In genomic region chr4:7547368-7548040, GRCh38 we compare ENCODE assay signal across 15 cellular contexts.
A peak's percentile ranks its signal among the peaks of the same experiment; 100 is the strongest.
DNase-seq lines count a peak whose midpoint lies in the region; ATAC-seq and TF ChIP-seq lines count a peak whose summit lies in the region.
"Had no signal": no experiment of that assay in that cellular context is flagged by ENCODE, and none has a peak within 500 bp of the region (broad histone marks: within the 10 kb centered on the region; RNA-seq: fewer than 3 reads in every experiment).

No MANE protein-coding gene starts in this region.

- H3K27me3 ChIP-seq in testis = no peaks in the 10 kb centered on the region
- H3K27me3 ChIP-seq: sigmoid colon had no signal

- ATAC-seq in HG03280 (IDR thresholded peaks at IDR 0.05; ENCODE audit: unreplicated experiment) = no peak
- ATAC-seq: activated naive CD8-positive, alpha-beta T cell treated with anti-CD3 and anti-CD28 coated beads, Interleukin-2, amount 50 U/mL, for 24 hours; stimulated activated naive CD8-positive, alpha-beta T cell treated with anti-CD3 and anti-CD28 coated beads, Interleukin-15, amount 100 ng/mL, for 72 hours had no signal

- no peaks in the 10 kb centered on the region for H3K36me3 ChIP-seq in testis (ENCODE audit: low read depth, missing control alignments)
- H3K36me3 ChIP-seq: sigmoid colon had no signal

- peaks cover 11% of the 10 kb centered on the region for H3K27me3 Mint-ChIP-seq in HFFc6 (ENCODE audit: insufficient read depth)
- H3K27me3 Mint-ChIP-seq: activated naive CD8-positive, alpha-beta T cell treated with anti-CD3 and anti-CD28 coated beads, Interleukin-2, amount 50 U/mL, for 24 hours had no signal

- 62% methylated on average over 10 of the region's 10 CpGs for WGBS in testis, 2 donors

- H3K4me1 Mint-ChIP-seq in HFFc6 (ENCODE audit: low read depth) = peaks cover 17% of the 10 kb centered on the region
- H3K4me1 Mint-ChIP-seq: activated naive CD8-positive, alpha-beta T cell treated with anti-CD3 and anti-CD28 coated beads, Interleukin-2, amount 50 U/mL, for 24 hours; stimulated activated naive CD8-positive, alpha-beta T cell treated with anti-CD3 and anti-CD28 coated beads, Interleukin-15, amount 100 ng/mL, for 72 hours had no signal

- no peak for DNase-seq in HFFc6
- peak; percentile 1 for DNase-seq in NCI-H345 treated with DMSO at 0.1 percent for 48 hours (lab: John Stamatoyannopoulos, UW; ENCODE audit: unreplicated experiment)
- DNase-seq in epithelial cell of prostate (ENCODE audit: low read depth, low spot score) = peak; percentile 40
- peak; percentile 22 for DNase-seq in testis
- no peak for DNase-seq in activated CD4-positive, CD25-positive, alpha-beta regulatory T cell (lab: John Stamatoyannopoulos, UW)
- no peak for DNase-seq in dermis blood vessel endothelial cell
- no peak for DNase-seq in A172 (ENCODE audit: low spot score)
- DNase-seq: activated CD8-positive, alpha-beta memory T cell treated with anti-CD3 and anti-CD28 coated beads, Interleukin-2, amount 50 U/mL, for 48 hours; activated naive CD8-positive, alpha-beta T cell treated with anti-CD3 and anti-CD28 coated beads, Interleukin-2, amount 50 U/mL, for 24 hours; cortex of kidney; islet precursor cell; MM.1S; sigmoid colon; stimulated activated naive CD8-positive, alpha-beta T cell treated with anti-CD3 and anti-CD28 coated beads, Interleukin-15, amount 100 ng/mL, for 72 hours had no signal

- H3K9me3 Mint-ChIP-seq in HFFc6 = peaks cover 15% of the 10 kb centered on the region

- H3K27ac Mint-ChIP-seq in HFFc6 = peak overlapping the region; percentile 53; the same call in 1 of the 2 replicates
- H3K27ac Mint-ChIP-seq: activated naive CD8-positive, alpha-beta T cell treated with anti-CD3 and anti-CD28 coated beads, Interleukin-2, amount 50 U/mL, for 24 hours had no signal

- intact Hi-C loops in testis (cut with DNase I; ENCODE audit: low total_unique reads) = no loop called here

- no peak overlapping the region for H3K4me3 ChIP-seq in testis
- H3K4me3 ChIP-seq: sigmoid colon had no signal

- H3K4me3 Mint-ChIP-seq in HFFc6 = peak overlapping the region; percentile 26; the same call in 1 of the 2 replicates
- H3K4me3 Mint-ChIP-seq: activated naive CD8-positive, alpha-beta T cell treated with anti-CD3 and anti-CD28 coated beads, Interleukin-2, amount 50 U/mL, for 24 hours; stimulated activated naive CD8-positive, alpha-beta T cell treated with anti-CD3 and anti-CD28 coated beads, Interleukin-15, amount 100 ng/mL, for 72 hours had no signal

- TF ChIP-seq POLR2A in testis (IDR thresholded peaks at IDR 0.05) = no peak

- H3K36me3 Mint-ChIP-seq in HFFc6 (ENCODE audit: low read depth) = peaks cover 13% of the 10 kb centered on the region

- no peaks in the 10 kb centered on the region for H3K9me3 ChIP-seq in testis

- H3K27ac ChIP-seq in epithelial cell of prostate (peak overlapping the region; percentile 36), testis (no peak overlapping the region)
- H3K27ac ChIP-seq: sigmoid colon had no signal

- peaks cover 9% of the 10 kb centered on the region for H3K4me1 ChIP-seq in testis

- TF ChIP-seq CTCF in HFFc6 (IDR thresholded peaks at IDR 0.05) (no peak), testis (IDR thresholded peaks at IDR 0.05) (no peak)

Comparison
In these comparisons a context has a peak if more than half of its experiments do, and no peak if none do; other contexts are left out.
1. DNase-seq: peak in NCI-H345 treated with DMSO at 0.1 percent for 48 hours (single experiment), epithelial cell of prostate (single experiment) and testis (single experiment); none in HFFc6 (single experiment), activated CD4-positive, CD25-positive, alpha-beta regulatory T cell (0 of 4), dermis blood vessel endothelial cell (single experiment) and A172 (single experiment).